Comparison of ENCODE assay signal across 11 cellular contexts in the genomic region with DNA sequence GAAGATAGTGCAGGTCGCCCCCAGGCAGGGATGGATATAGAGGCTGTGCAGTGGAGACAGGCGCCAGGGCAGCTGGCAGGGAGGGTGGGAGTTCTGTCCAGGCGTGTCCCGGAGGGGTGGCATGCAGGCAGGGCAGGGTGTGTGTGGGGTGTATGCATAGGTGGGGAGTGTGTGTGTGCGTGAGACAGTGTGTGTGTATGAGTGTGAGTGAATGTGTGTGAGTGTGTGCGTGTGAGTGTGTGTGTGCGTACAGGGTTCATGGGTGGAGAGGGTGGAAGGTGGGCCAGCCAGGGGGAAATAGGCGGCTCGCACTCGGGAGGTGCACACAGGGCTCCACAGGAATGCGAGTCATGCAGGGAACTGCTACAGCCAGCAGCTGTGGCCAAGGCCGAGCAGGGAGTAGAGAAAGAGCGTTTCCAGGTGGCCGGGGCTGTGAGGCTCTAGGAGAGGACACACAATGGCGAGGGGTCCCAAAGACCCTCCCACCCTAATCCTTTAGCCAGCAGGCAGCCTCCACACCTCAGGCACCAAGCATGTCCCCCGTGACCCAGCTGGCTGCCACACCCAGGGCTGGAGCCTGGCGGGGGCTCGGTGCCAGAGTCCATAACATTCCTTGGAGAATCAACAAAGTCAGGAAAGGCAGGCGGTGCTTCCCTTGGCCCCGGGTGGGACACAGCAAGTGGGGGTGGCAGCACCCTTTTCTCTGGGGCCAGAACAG. TPM values are rescaled to one million over a fixed set of nuclear protein-coding genes. Genes with fewer than 3 reads are reported as not detected.
A peak's percentile ranks its signal among the peaks of the same experiment; 100 is the strongest.
DNase-seq lines count a peak whose midpoint lies in the region; ATAC-seq and TF ChIP-seq lines count a peak whose summit lies in the region.
"Had no signal": no experiment of that assay in that cellular context is flagged by ENCODE, and none has a peak within 500 bp of the region (broad histone marks: within the 10 kb centered on the region; RNA-seq: fewer than 3 reads in every experiment).

No MANE protein-coding gene starts in this region.

- H3K36me3 ChIP-seq in GM23248 (ENCODE audit: low read depth) = no peaks in the 10 kb centered on the region
- no peaks in the 10 kb centered on the region for H3K36me3 ChIP-seq in left ventricle myocardium inferior

- H3K4me1 ChIP-seq in GM23248 (ENCODE audit: insufficient read depth) (peaks cover 45% of the 10 kb centered on the region), left ventricle myocardium inferior (peaks cover 95% of the 10 kb centered on the region)

- H3K4me3 Mint-ChIP-seq in WTC11 = no peak overlapping the region

- 0 out of 2 replicates have a peak overlapping the region, but pooled peaks have one; percentile 31 for H2AFZ ChIP-seq in GM23248

- no peaks in the 10 kb centered on the region for H3K27me3 ChIP-seq in GM23248 (replicated peaks; ENCODE audit: insufficient read depth)
- no peaks in the 10 kb centered on the region for H3K27me3 ChIP-seq in left ventricle myocardium inferior (ENCODE audit: low read depth)

- CTCF ChIA-PET in WTC11 (lab: Charles Lee) = interaction anchor here (0.6 to 2.3 kb wide), 6 partner anchors 8 to 216 kb away, joined by 3 to 10 read pairs (median 5); a partner anchor contains a TSS

- H3K27ac ChIP-seq in GM23248 = no peak overlapping the region
- peak overlapping the region; percentile 99 for H3K27ac ChIP-seq in left ventricle myocardium inferior (replicated peaks)

- POLR2A ChIA-PET in WTC11 (lab: Charles Lee) = interaction anchor here (1.0 kb wide), 1 partner anchor 12 kb away, joined by 3 read pairs; no protein-coding TSS in a partner anchor

- H3K9me2 ChIP-seq in GM23248 (ENCODE audit: insufficient read depth) = no peaks in the 10 kb centered on the region

- H3K4me1 Mint-ChIP-seq in WTC11 = peaks cover 18% of the 10 kb centered on the region

- no peaks in the 10 kb centered on the region for H4K20me1 ChIP-seq in GM23248 (ENCODE audit: insufficient read depth)

- H3K9me3 ChIP-seq in GM23248 (ENCODE audit: low read depth) (no peaks in the 10 kb centered on the region), left ventricle myocardium inferior (replicated peaks) (no peaks in the 10 kb centered on the region)

- H3K36me3 Mint-ChIP-seq in WTC11 = no peaks in the 10 kb centered on the region

- ATAC-seq in WTC11 (peak; percentile 7; the same call in 1 of the 2 replicates), sciatic nerve (peak; percentile 23), HG02981 (IDR thresholded peaks at IDR 0.05; ENCODE audit: unreplicated experiment) (no peak)

- H3K9ac ChIP-seq in GM23248 = peak overlapping the region; percentile 16; the same call in 1 of the 2 replicates

- 26 to 35% methylated on average over 18 to 20 of the region's 20 CpGs for WGBS in GM23248 (ENCODE audit: low coverage in 1 of 2, low lambda C conversion rate in 2 of 2, missing lambda C conversion rate in 2 of 2), 2 experiments

- H3K9me3 Mint-ChIP-seq in WTC11 = no peaks in the 10 kb centered on the region

- peak overlapping the region; percentile 76 for H3K27ac Mint-ChIP-seq in WTC11

- DNase-seq in GM23248 (peak; percentile 57), WTC11 (ENCODE audit: low spot score) (no peak), left ventricle myocardium inferior (peak; percentile 70), sciatic nerve (ENCODE audit: low spot score) (no peak), NCI-H510A treated with DMSO at 0.1 percent for 48 hours (lab: John Stamatoyannopoulos, UW) (no peak), AG08395 (ENCODE audit: low spot score) (no peak), NCI-H187 (lab: John Stamatoyannopoulos, UW) (no peak)
- DNase-seq: central memory CD4-positive, alpha-beta T cell; DMS79; MM.1S had no signal

- peaks cover 61% of the 10 kb centered on the region for H3K79me2 ChIP-seq in GM23248 (ENCODE audit: insufficient read depth)

- H3K4me3 ChIP-seq in GM23248 (no peak overlapping the region), left ventricle myocardium inferior (peak overlapping the region; percentile 39)

- intact Hi-C loops in left ventricle myocardium inferior (cut with micrococcal nuclease) = no loop called here
- intact Hi-C loops in sciatic nerve (cut with DNase I) = no loop called here

- no peak for TF ChIP-seq CTCF in WTC11 (IDR thresholded peaks at IDR 0.05)
- TF ChIP-seq CTCF in left ventricle myocardium inferior (IDR thresholded peaks at IDR 0.05; ENCODE audit: borderline replicate concordance) = no peak

- H3F3A ChIP-seq in GM23248 (ENCODE audit: insufficient read depth) = no peaks in the 10 kb centered on the region

- in situ Hi-C loops in GM23248 (cut with MboI) = loop anchor here (10.0 kb wide), 1 partner anchor 73 kb away; a partner anchor contains a TSS

- no peaks in the 10 kb centered on the region for H3K27me3 Mint-ChIP-seq in WTC11 (ENCODE audit: low read depth)

- peak overlapping the region; percentile 39 for H3K4me2 ChIP-seq in GM23248 (ENCODE audit: unreplicated experiment)

TF ChIP-seq in WTC11, 78 proteins besides CTCF, POLR2A, EP300 and RAD21 (continues in another document):
- TF ChIP-seq, protein P1, sequence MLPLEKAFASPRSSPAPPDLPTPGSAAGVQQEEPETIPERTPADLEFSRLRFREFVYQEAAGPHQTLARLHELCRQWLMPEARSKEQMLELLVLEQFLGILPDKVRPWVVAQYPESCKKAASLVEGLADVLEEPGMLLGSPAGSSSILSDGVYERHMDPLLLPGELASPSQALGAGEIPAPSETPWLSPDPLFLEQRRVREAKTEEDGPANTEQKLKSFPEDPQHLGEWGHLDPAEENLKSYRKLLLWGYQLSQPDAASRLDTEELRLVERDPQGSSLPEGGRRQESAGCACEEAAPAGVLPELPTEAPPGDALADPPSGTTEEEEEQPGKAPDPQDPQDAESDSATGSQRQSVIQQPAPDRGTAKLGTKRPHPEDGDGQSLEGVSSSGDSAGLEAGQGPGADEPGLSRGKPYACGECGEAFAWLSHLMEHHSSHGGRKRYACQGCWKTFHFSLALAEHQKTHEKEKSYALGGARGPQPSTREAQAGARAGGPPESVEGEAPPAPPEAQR (CRISPR knock-in tag; IDR thresholded peaks at IDR 0.05) = no peak
- TF ChIP-seq CREM (CRISPR knock-in tag; IDR thresholded peaks at IDR 0.05) (no peak), ZNF416 (CRISPR knock-in tag; IDR thresholded peaks at IDR 0.05) (no peak), GABPB1 (CRISPR knock-in tag; IDR thresholded peaks at IDR 0.05) (no peak), NFE2L1 (CRISPR knock-in tag; IDR thresholded peaks at IDR 0.05) (no peak), NR3C1 (CRISPR knock-in tag; conservative IDR thresholded peaks at IDR 0.05; ENCODE audit: low read depth) (no peak), MXD4 (CRISPR knock-in tag; IDR thresholded peaks at IDR 0.05; ENCODE audit: borderline replicate concordance) (no peak), SOX15 (CRISPR knock-in tag; IDR thresholded peaks at IDR 0.05) (no peak), ESRRA (CRISPR knock-in tag; IDR thresholded peaks at IDR 0.05; ENCODE audit: borderline replicate concordance) (no peak), NR1H2 (CRISPR knock-in tag; IDR thresholded peaks at IDR 0.05) (no peak), NFATC4 (CRISPR knock-in tag; IDR thresholded peaks at IDR 0.05) (no peak), EMX1 (CRISPR knock-in tag; IDR thresholded peaks at IDR 0.05) (no peak), ZNF423 (CRISPR knock-in tag; IDR thresholded peaks at IDR 0.05) (no peak), RORB (CRISPR knock-in tag; IDR thresholded peaks at IDR 0.05) (no peak), ZNF263 (CRISPR knock-in tag; IDR thresholded peaks at IDR 0.05; ENCODE audit: low read depth) (no peak)
- TF ChIP-seq, protein P2, sequence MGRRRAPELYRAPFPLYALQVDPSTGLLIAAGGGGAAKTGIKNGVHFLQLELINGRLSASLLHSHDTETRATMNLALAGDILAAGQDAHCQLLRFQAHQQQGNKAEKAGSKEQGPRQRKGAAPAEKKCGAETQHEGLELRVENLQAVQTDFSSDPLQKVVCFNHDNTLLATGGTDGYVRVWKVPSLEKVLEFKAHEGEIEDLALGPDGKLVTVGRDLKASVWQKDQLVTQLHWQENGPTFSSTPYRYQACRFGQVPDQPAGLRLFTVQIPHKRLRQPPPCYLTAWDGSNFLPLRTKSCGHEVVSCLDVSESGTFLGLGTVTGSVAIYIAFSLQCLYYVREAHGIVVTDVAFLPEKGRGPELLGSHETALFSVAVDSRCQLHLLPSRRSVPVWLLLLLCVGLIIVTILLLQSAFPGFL (CRISPR knock-in tag; IDR thresholded peaks at IDR 0.05; ENCODE audit: borderline replicate concordance) = no peak
- TF ChIP-seq, protein P3, sequence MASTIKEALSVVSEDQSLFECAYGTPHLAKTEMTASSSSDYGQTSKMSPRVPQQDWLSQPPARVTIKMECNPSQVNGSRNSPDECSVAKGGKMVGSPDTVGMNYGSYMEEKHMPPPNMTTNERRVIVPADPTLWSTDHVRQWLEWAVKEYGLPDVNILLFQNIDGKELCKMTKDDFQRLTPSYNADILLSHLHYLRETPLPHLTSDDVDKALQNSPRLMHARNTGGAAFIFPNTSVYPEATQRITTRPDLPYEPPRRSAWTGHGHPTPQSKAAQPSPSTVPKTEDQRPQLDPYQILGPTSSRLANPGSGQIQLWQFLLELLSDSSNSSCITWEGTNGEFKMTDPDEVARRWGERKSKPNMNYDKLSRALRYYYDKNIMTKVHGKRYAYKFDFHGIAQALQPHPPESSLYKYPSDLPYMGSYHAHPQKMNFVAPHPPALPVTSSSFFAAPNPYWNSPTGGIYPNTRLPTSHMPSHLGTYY (CRISPR knock-in tag; IDR thresholded peaks at IDR 0.05) = no peak

RNA-seq across cellular contexts. Expression of a gene that starts 4.6 kb away (rescaled TPM):
- 30.2 and 48.3 TPM in 2 replicates for total RNA-seq in GM23248 (2014; rRNA removed; shearing (Covaris generic))
- polyA plus RNA-seq in GM23248 (2016; fragmentation: Nextera tagmentation; extraction: Ambion mirVana) = 17.1 and 19.7 TPM in 2 replicates
- total RNA-seq in WTC11 (2021) (45.9 to 55.8 TPM (median 55.8 TPM) in 3 replicates), left ventricle myocardium inferior (146 TPM), sciatic nerve (79.4 TPM)

RNA-seq across cellular contexts. Expression of a gene that starts 7.7 kb away (rescaled TPM):
- 2.1 and 2.9 TPM in 2 replicates for total RNA-seq in GM23248 (2014; rRNA removed; shearing (Covaris generic))
- polyA plus RNA-seq in GM23248 (2016; fragmentation: Nextera tagmentation; extraction: Ambion mirVana) = 4.3 and 4.6 TPM in 2 replicates
- 12.7 to 21.0 TPM (median 21.0 TPM) in 3 replicates for total RNA-seq in WTC11 (2021)
- 6.4 TPM for total RNA-seq in left ventricle myocardium inferior
- 26.4 TPM for total RNA-seq in sciatic nerve

RNA-seq across cellular contexts. Expression of a gene that starts 20.5 kb away (rescaled TPM):
- 11.6 and 16.2 TPM in 2 replicates for total RNA-seq in GM23248 (2014; rRNA removed; shearing (Covaris generic))
- polyA plus RNA-seq in GM23248 (2016; fragmentation: Nextera tagmentation; extraction: Ambion mirVana) = 9.5 and 10.6 TPM in 2 replicates
- total RNA-seq in WTC11 (2021) (29.6 to 36.9 TPM (median 35.2 TPM) in 3 replicates), left ventricle myocardium inferior (28.8 TPM), sciatic nerve (39.1 TPM)

RNA-seq across cellular contexts. Expression of a gene that starts 33.9 kb away (rescaled TPM):
- total RNA-seq in GM23248 (2014; rRNA removed; shearing (Covaris generic)) = 2.0 and 4.8 TPM in 2 replicates
- 4.7 and 8.6 TPM in 2 replicates for polyA plus RNA-seq in GM23248 (2016; fragmentation: Nextera tagmentation; extraction: Ambion mirVana)
- total RNA-seq in WTC11 (2021) (11.9 to 16.1 TPM (median 12.2 TPM) in 3 replicates), left ventricle myocardium inferior (7.0 TPM), sciatic nerve (6.8 TPM)

Comparison
In these comparisons a context has a peak if more than half of its experiments do, and no peak if none do; other contexts are left out.
1. DNase-seq: peak in GM23248 (single experiment) and left ventricle myocardium inferior (single experiment); none in WTC11 (single experiment), sciatic nerve (single experiment), NCI-H510A treated with DMSO at 0.1 percent for 48 hours (single experiment), AG08395 (single experiment) and NCI-H187 (0 of 2).